Comparison of ENCODE assay signal across 1 cellular context in genomic region chr2:10188211-10188610, GRCh38.
TF ChIP-seq lines count a peak whose summit lies in the region.

No MANE protein-coding gene starts in this region.

TF ChIP-seq in HepG2, 621 proteins besides CTCF, POLR2A, EP300 and RAD21 (continued from another document and continues in another):
- TF ChIP-seq ZBTB33 (CRISPR knock-in tag; IDR thresholded peaks at IDR 0.05) (no peak), ZKSCAN5 (CRISPR knock-in tag; IDR thresholded peaks at IDR 0.05) (no peak), THRA (CRISPR knock-in tag; IDR thresholded peaks at IDR 0.05; ENCODE audit: borderline replicate concordance) (peak; percentile 92; the same call in 1 of the 2 replicates), ZNF10 (CRISPR knock-in tag; IDR thresholded peaks at IDR 0.05; ENCODE audit: borderline replicate concordance, low read depth) (no peak), ZBTB25 (CRISPR knock-in tag; IDR thresholded peaks at IDR 0.05) (no peak), SNAI1 (CRISPR knock-in tag; IDR thresholded peaks at IDR 0.05; ENCODE audit: borderline replicate concordance) (no peak), ZNF232 (CRISPR knock-in tag; IDR thresholded peaks at IDR 0.05; ENCODE audit: borderline replicate concordance) (no peak), GRHL1 (CRISPR knock-in tag; conservative IDR thresholded peaks at IDR 0.05) (no peak), SCMH1 (CRISPR knock-in tag; IDR thresholded peaks at IDR 0.05; ENCODE audit: borderline replicate concordance) (no peak), ZNF136 (CRISPR knock-in tag; IDR thresholded peaks at IDR 0.05; ENCODE audit: low read depth) (no peak), ZNF180 (CRISPR knock-in tag; IDR thresholded peaks at IDR 0.05; ENCODE audit: borderline replicate concordance, low read depth) (no peak), ZNF784 (CRISPR knock-in tag; IDR thresholded peaks at IDR 0.05; ENCODE audit: borderline replicate concordance) (no peak), PPARG (CRISPR knock-in tag; conservative IDR thresholded peaks at IDR 0.05) (0 out of 2 replicates have a peak, but pooled peaks have one; percentile 16), ZNF580 (CRISPR knock-in tag; IDR thresholded peaks at IDR 0.05; ENCODE audit: borderline replicate concordance, low read depth) (no peak), ZNF878 (CRISPR knock-in tag; IDR thresholded peaks at IDR 0.05) (no peak), ZNF20 (CRISPR knock-in tag; IDR thresholded peaks at IDR 0.05) (no peak), RXRB (CRISPR knock-in tag; IDR thresholded peaks at IDR 0.05; ENCODE audit: borderline replicate concordance) (peak; percentile 75; the same call in 1 of the 2 replicates), STAG1 (CRISPR knock-in tag; IDR thresholded peaks at IDR 0.05) (peak; percentile 79), NCOA1 (CRISPR knock-in tag; IDR thresholded peaks at IDR 0.05) (no peak), SP5 (CRISPR knock-in tag; IDR thresholded peaks at IDR 0.05; ENCODE audit: borderline replicate concordance, low read depth) (no peak), ZNF792 (CRISPR knock-in tag; IDR thresholded peaks at IDR 0.05) (no peak), SMYD3 (CRISPR knock-in tag; IDR thresholded peaks at IDR 0.05) (no peak), NCOR1 (IDR thresholded peaks at IDR 0.05; ENCODE audit: borderline replicate concordance, low read length) (no peak), ETV6 (CRISPR knock-in tag; conservative IDR thresholded peaks at IDR 0.05) (no peak), DBP (CRISPR knock-in tag; IDR thresholded peaks at IDR 0.05; ENCODE audit: not compliant biosample characterization) (no peak), MBNL3 (CRISPR knock-in tag; conservative IDR thresholded peaks at IDR 0.05) (no peak), ZNF576 (CRISPR knock-in tag; IDR thresholded peaks at IDR 0.05) (no peak), ZKSCAN1 (IDR thresholded peaks at IDR 0.05; ENCODE audit: low read length) (0 out of 2 replicates have a peak, but pooled peaks have one; percentile 19), ZNF841 (CRISPR knock-in tag; IDR thresholded peaks at IDR 0.05; ENCODE audit: borderline replicate concordance) (no peak), HMGXB4 (CRISPR knock-in tag; IDR thresholded peaks at IDR 0.05; ENCODE audit: borderline replicate concordance in 1 of 2, low read depth in 1 of 2) (peak; percentile 55 to 89), USF2 (IDR thresholded peaks at IDR 0.05; ENCODE audit: low read depth, low read length) (no peak), USF2 (CRISPR knock-in tag; IDR thresholded peaks at IDR 0.05; ENCODE audit: borderline replicate concordance) (no peak), MLXIP (CRISPR knock-in tag; IDR thresholded peaks at IDR 0.05; ENCODE audit: borderline replicate concordance) (no peak), GABPB1 (CRISPR knock-in tag; IDR thresholded peaks at IDR 0.05) (0 out of 2 replicates have a peak, but pooled peaks have one; percentile 5), TGIF2 (CRISPR knock-in tag; IDR thresholded peaks at IDR 0.05) (0 out of 2 replicates have a peak, but pooled peaks have one; percentile 25), ZNF687 (CRISPR knock-in tag; IDR thresholded peaks at IDR 0.05) (no peak), SMC3 (IDR thresholded peaks at IDR 0.05; ENCODE audit: low read length) (peak; percentile 91), KAT8 (CRISPR knock-in tag; IDR thresholded peaks at IDR 0.05) (no peak), XRCC5 (optimal IDR thresholded peaks at IDR 0.05; ENCODE audit: low read length) (peak; percentile 66), HOXA3 (CRISPR knock-in tag; IDR thresholded peaks at IDR 0.05) (peak; percentile 23; the same call in 1 of the 2 replicates)
